ENCODE assay signal across 20 cellular contexts in genomic region chr17:74337834-74338500, GRCh38. TPM values are rescaled to one million over a fixed set of nuclear protein-coding genes. Genes with fewer than 3 reads are reported as not detected.
A peak's percentile ranks its signal among the peaks of the same experiment; 100 is the strongest.
DNase-seq lines count a peak whose midpoint lies in the region; ATAC-seq and TF ChIP-seq lines count a peak whose summit lies in the region.
"Had no signal": no experiment of that assay in that cellular context is flagged by ENCODE, and none has a peak within 500 bp of the region (broad histone marks: within the 10 kb centered on the region; RNA-seq: fewer than 3 reads in every experiment).

No MANE protein-coding gene starts in this region.

- H3K27me3 Mint-ChIP-seq in glutamatergic neuron (ENCODE audit: unreplicated experiment) (peaks cover 14% of the 10 kb centered on the region), T-helper 17 cell (no peaks in the 10 kb centered on the region), chondrocyte (ENCODE audit: low read depth) (peaks cover 33% of the 10 kb centered on the region)
- H3K27me3 Mint-ChIP-seq: stimulated activated naive CD8-positive, alpha-beta T cell treated with anti-CD3 and anti-CD28 coated beads, Interleukin-15, amount 100 ng/mL, for 72 hours had no signal

- H3K4me1 Mint-ChIP-seq in glutamatergic neuron (ENCODE audit: low read depth, unreplicated experiment) (peaks cover 18% of the 10 kb centered on the region), T-helper 17 cell (no peaks in the 10 kb centered on the region), chondrocyte (ENCODE audit: low read depth) (no peaks in the 10 kb centered on the region)
- H3K4me1 Mint-ChIP-seq: stimulated activated naive CD8-positive, alpha-beta T cell treated with anti-CD3 and anti-CD28 coated beads, Interleukin-15, amount 100 ng/mL, for 72 hours had no signal

- H3K4me3 Mint-ChIP-seq in glutamatergic neuron (ENCODE audit: unreplicated experiment) (peak overlapping the region; percentile 38), T-helper 17 cell (no peak overlapping the region), chondrocyte (ENCODE audit: unreplicated experiment) (no peak overlapping the region)
- H3K4me3 Mint-ChIP-seq: stimulated activated naive CD8-positive, alpha-beta T cell treated with anti-CD3 and anti-CD28 coated beads, Interleukin-15, amount 100 ng/mL, for 72 hours had no signal

- DNase-seq in NCI-H1436 (lab: John Stamatoyannopoulos, UW) (peak; percentile 34), NCI-H1436 treated with DMSO at 0.1 percent for 48 hours (lab: John Stamatoyannopoulos, UW) (no peak), NCI-H748 (lab: John Stamatoyannopoulos, UW; ENCODE audit: unreplicated experiment) (peak; percentile 87), glutamatergic neuron (peak; percentile 45), superior temporal gyrus (ENCODE audit: extremely low spot score) (peak; percentile 79), T-helper 17 cell (no peak), chondrocyte (ENCODE audit: low spot score) (no peak)
- DNase-seq: amniotic stem cell; erythroblast; heart left ventricle; kidney; pancreas; stimulated activated naive CD8-positive, alpha-beta T cell treated with anti-CD3 and anti-CD28 coated beads, Interleukin-15, amount 100 ng/mL, for 72 hours had no signal

- TF ChIP-seq CTCF in glutamatergic neuron (IDR thresholded peaks at IDR 0.05; ENCODE audit: partially characterized antibody, unreplicated experiment) (no peak), chondrocyte (IDR thresholded peaks at IDR 0.05) (no peak)

- peaks cover 5% of the 10 kb centered on the region for H3K36me3 Mint-ChIP-seq in glutamatergic neuron (ENCODE audit: unreplicated experiment)
- H3K36me3 Mint-ChIP-seq in T-helper 17 cell (ENCODE audit: low read depth), result no peaks in the 10 kb centered on the region
- no peaks in the 10 kb centered on the region for H3K36me3 Mint-ChIP-seq in chondrocyte (ENCODE audit: low read depth)

- ATAC-seq in HG03378 (IDR thresholded peaks at IDR 0.05; ENCODE audit: unreplicated experiment) (no peak), T-helper 17 cell (no peak)
- ATAC-seq: HCT116; K562; pancreas; stimulated activated naive CD8-positive, alpha-beta T cell treated with anti-CD3 and anti-CD28 coated beads, Interleukin-15, amount 100 ng/mL, for 72 hours had no signal

- no peaks in the 10 kb centered on the region for H3K9me3 ChIP-seq in T-helper 17 cell (ENCODE audit: control insufficient read depth, low read length, poor library complexity, severe bottlenecking)
- H3K9me3 ChIP-seq: BLaER1 treated with 17β-estradiol and CSF1 and Interleukin-3, amounts not matched to agents 10 nM and 100 nM; pancreas had no signal

- H3K9me3 Mint-ChIP-seq in glutamatergic neuron (ENCODE audit: unreplicated experiment) (peaks cover 16% of the 10 kb centered on the region), chondrocyte (ENCODE audit: low read depth) (no peaks in the 10 kb centered on the region)
- H3K9me3 Mint-ChIP-seq: stimulated activated naive CD8-positive, alpha-beta T cell treated with anti-CD3 and anti-CD28 coated beads, Interleukin-15, amount 100 ng/mL, for 72 hours had no signal

- H3K27ac Mint-ChIP-seq in glutamatergic neuron (ENCODE audit: unreplicated experiment) (peak overlapping the region; percentile 84), T-helper 17 cell (no peak overlapping the region), chondrocyte (ENCODE audit: unreplicated experiment) (no peak overlapping the region)
- H3K27ac Mint-ChIP-seq: stimulated activated naive CD8-positive, alpha-beta T cell treated with anti-CD3 and anti-CD28 coated beads, Interleukin-15, amount 100 ng/mL, for 72 hours had no signal

RNA-seq across cellular contexts. Expression of gene KIF19, which starts 11.9 kb away (rescaled TPM):
- 80.8 TPM for total RNA-seq in glutamatergic neuron (ENCODE audit: unreplicated experiment)
- total RNA-seq in T-helper 17 cell, result 1 to 10 TPM; 2.3 to 2.8 TPM
- total RNA-seq in chondrocyte, result not detected in 3 replicates
- total RNA-seq: Daoy, K562, OCI-LY7 had no signal

RNA-seq across cellular contexts. Expression of gene BTBD17, which starts 23.7 kb away (rescaled TPM):
- total RNA-seq in glutamatergic neuron (ENCODE audit: unreplicated experiment), result 310 TPM
- not detected for total RNA-seq in T-helper 17 cell
- total RNA-seq in chondrocyte, result not detected in 3 replicates
- total RNA-seq: activated CD8-positive, alpha-beta memory T cell treated with anti-CD3 and anti-CD28 coated beads for 36 hours; Daoy; heart left ventricle; K562; kidney; OCI-LY7 had no signal

RNA-seq across cellular contexts. Expression of gene GPR142, which starts 29.3 kb away (rescaled TPM):
- total RNA-seq in glutamatergic neuron (ENCODE audit: unreplicated experiment) (20.7 TPM), T-helper 17 cell (not detected), chondrocyte (not detected in 3 replicates)
- total RNA-seq: activated CD8-positive, alpha-beta memory T cell treated with anti-CD3 and anti-CD28 coated beads for 36 hours; Daoy; heart left ventricle; K562; kidney; OCI-LY7 had no signal

Comparison
In these comparisons a context has a peak if more than half of its experiments do, and no peak if none do; other contexts are left out.
1. DNase-seq: peak in NCI-H1436 (single experiment), NCI-H748 (single experiment), glutamatergic neuron (single experiment) and superior temporal gyrus (single experiment); none in NCI-H1436 treated with DMSO at 0.1 percent for 48 hours (single experiment), T-helper 17 cell (0 of 3) and chondrocyte (single experiment).
2. RNA of gene KIF19, which starts 11.9 kb away (total RNA-seq): 80.8 TPM in glutamatergic neuron (single experiment); 2.3 to 2.8 TPM in T-helper 17 cell and not detected in chondrocyte; every median in the first group is over 10 times any median in the second.
3. RNA of gene BTBD17, which starts 23.7 kb away (total RNA-seq): 310 TPM in glutamatergic neuron (single experiment); not detected in T-helper 17 cell and not detected in chondrocyte; every median in the first group is over 100 times any median in the second.
4. RNA of gene GPR142, which starts 29.3 kb away (total RNA-seq): 20.7 TPM in glutamatergic neuron (single experiment); not detected in T-helper 17 cell and not detected in chondrocyte; every median in the first group is over 10 times any median in the second.